ENCODE assay signal across 22 cellular contexts in the genomic region with DNA sequence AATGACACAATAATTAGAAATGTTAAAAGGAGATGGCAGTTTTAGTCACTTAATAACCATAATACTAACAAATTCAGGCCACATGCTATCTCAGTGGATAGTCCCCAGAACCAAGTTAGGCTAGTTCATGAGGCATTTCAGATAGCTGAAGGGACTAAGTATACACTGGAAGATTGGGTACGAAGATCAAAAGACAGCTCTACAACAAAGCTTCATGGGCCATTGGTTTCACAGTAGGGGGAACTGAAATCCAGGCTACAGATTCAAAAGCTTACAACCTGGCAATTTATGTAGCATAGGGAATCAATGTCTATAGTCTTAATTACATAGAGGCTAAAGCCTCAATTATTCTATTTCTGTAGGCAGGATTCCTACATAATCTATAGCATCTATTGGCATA.
"Had no signal": no experiment of that assay in that cellular context is flagged by ENCODE, and none has a peak within 500 bp of the region (broad histone marks: within the 10 kb centered on the region; RNA-seq: fewer than 3 reads in every experiment).

No MANE protein-coding gene starts in this region.

- H3K4me3 ChIP-seq: K562 had no signal

- FAIRE-seq: HTR-8/SVneo, K562, RCC 7860 had no signal

- H3K4me3 Mint-ChIP-seq: IgD-negative memory B cell had no signal

- DNase-seq: Kasumi-1, MM.1S, NCI-H1092 treated with DMSO at 0.1 percent for 48 hours, NCI-H1436, NCI-H187, NCI-H2029, NCI-H2081 treated with DMSO at 0.1 percent for 48 hours, NCI-H2171, NCI-H226, NCI-H524, NCI-H526 treated with DMSO at 0.1 percent for 48 hours, NCI-H774, RPMI8226, SHP77, SK-N-SH, SW 1271 had no signal

- H3K27ac Mint-ChIP-seq: IgD-negative memory B cell had no signal

- H3K9me3 ChIP-seq: SK-N-SH had no signal

- H3K27ac ChIP-seq: HL-60, KMS-11 had no signal

- H3K4me2 ChIP-seq: KMS-11, SK-N-SH had no signal

- H3K9ac ChIP-seq: KMS-11, SK-N-SH had no signal

- ATAC-seq: K562 had no signal

- H3K36me3 Mint-ChIP-seq: IgD-negative memory B cell had no signal
